In genomic region chr12:121568971-121569808, GRCh38 we compare ENCODE assay signal across 1 cellular context.
TF ChIP-seq lines count a peak whose summit lies in the region.

No MANE protein-coding gene starts in this region.

TF ChIP-seq in SK-N-SH treated with all-trans-retinoic acid at 6 μM for 48 hours, 23 proteins besides CTCF, POLR2A, EP300 and RAD21 (continued from another document):
- TF ChIP-seq ARNTL (CRISPR knock-in tag; IDR thresholded peaks at IDR 0.05; ENCODE audit: borderline replicate concordance, low read depth) (no peak), CSRNP3 (CRISPR knock-in tag; IDR thresholded peaks at IDR 0.05) (no peak), SNAI2 (CRISPR knock-in tag; IDR thresholded peaks at IDR 0.05) (no peak)
